Comparison of ENCODE assay signal across 1 cellular context in the genomic region with DNA sequence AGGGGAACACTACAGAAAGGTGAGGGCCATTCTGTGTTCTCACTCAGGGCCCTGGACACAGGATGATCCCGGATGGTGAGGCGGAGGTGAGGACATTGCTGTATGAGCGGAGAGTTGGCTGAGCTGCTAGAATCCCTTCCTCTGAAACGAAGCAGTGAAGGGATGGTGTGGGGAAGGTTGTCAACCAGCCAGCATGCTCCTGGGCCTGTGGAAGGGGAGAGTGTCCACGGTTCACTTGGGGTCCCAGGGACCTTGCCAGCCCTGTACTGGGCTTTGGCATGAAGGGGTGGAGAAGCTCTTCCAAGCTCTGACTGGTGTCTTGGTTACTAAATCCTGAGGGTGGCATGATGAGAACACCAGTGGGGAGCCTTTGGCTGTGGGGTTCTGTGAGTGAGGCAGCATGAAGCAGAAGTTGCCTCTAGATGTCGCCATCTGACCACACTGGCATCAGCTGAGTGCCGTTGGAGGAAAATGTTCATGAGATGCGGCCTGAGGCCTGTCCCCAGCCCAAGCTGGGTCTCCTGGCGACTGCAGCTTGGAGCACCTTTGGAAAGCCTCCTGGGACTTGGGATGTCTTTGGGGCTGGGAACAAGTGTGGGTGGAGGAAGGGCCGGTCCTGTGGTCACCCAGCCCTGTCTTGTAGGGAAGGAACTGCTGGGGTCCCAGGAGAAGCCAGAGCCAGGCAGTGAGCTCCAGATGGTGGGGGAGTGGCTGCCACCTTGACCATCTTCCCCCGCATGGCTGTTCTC.
TF ChIP-seq lines count a peak whose summit lies in the region.

No MANE protein-coding gene starts in this region.

TF ChIP-seq in HCT116, 20 proteins besides CTCF, POLR2A, EP300 and RAD21 (continued from another document):
- TF ChIP-seq ELF1 (IDR thresholded peaks at IDR 0.05; ENCODE audit: borderline replicate concordance, low read depth) (no peak), SIN3A (IDR thresholded peaks at IDR 0.05; ENCODE audit: low read depth) (no peak), CBX3 (IDR thresholded peaks at IDR 0.05; ENCODE audit: low read depth) (no peak), CEBPB (IDR thresholded peaks at IDR 0.05; ENCODE audit: low read depth) (no peak), ZNF274 (IDR thresholded peaks at IDR 0.05; ENCODE audit: low read depth, low read length) (no peak), EZH2 (IDR thresholded peaks at IDR 0.05) (no peak), TCF7L2 (IDR thresholded peaks at IDR 0.05; ENCODE audit: borderline replicate concordance, extremely low read depth, insufficient read depth, insufficient read length) (no peak), EGR1 (IDR thresholded peaks at IDR 0.05; ENCODE audit: low read depth) (no peak), POLR2AphosphoS5 (IDR thresholded peaks at IDR 0.05; ENCODE audit: low read depth, low read length) (no peak)
- TF ChIP-seq, protein P1, sequence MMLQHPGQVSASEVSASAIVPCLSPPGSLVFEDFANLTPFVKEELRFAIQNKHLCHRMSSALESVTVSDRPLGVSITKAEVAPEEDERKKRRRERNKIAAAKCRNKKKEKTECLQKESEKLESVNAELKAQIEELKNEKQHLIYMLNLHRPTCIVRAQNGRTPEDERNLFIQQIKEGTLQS (IDR thresholded peaks at IDR 0.05): no peak
- TF ChIP-seq, protein P2, sequence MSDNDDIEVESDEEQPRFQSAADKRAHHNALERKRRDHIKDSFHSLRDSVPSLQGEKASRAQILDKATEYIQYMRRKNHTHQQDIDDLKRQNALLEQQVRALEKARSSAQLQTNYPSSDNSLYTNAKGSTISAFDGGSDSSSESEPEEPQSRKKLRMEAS (IDR thresholded peaks at IDR 0.05): no peak
